8 cellular contexts compared by ENCODE assay signal in genomic region chr17:39730095-39730921, GRCh38. TPM values are rescaled to one million over a fixed set of nuclear protein-coding genes. Genes with fewer than 3 reads are reported as not detected.
DNase-seq lines count a peak whose midpoint lies in the region; ATAC-seq and TF ChIP-seq lines count a peak whose summit lies in the region.

TSS of gene MIEN1 (minus strand) at chr17:39730532. CDS start at chr17:39730495, 37 bp downstream.

- H3K36me3 ChIP-seq in DOHH2 (ENCODE audit: control insufficient read depth, low read length) (peaks cover 26% of the 10 kb centered on the region), Karpas-422 (ENCODE audit: insufficient read depth, low read length) (peaks cover 11% of the 10 kb centered on the region)

- no peaks in the 10 kb centered on the region for H4K20me1 ChIP-seq in DOHH2 (ENCODE audit: control insufficient read depth, insufficient read depth, low read depth, low read length)
- H4K20me1 ChIP-seq in Karpas-422 (ENCODE audit: insufficient read depth, low read depth, low read length), result no peaks in the 10 kb centered on the region

- H3F3A ChIP-seq in DOHH2 (ENCODE audit: control insufficient read depth, insufficient read depth), result 0 out of 2 replicates have a peak, but pooled peaks cover 2% of the 10 kb centered on the region

- H3K4me2 ChIP-seq in DOHH2 (ENCODE audit: low read length) (peak within 1 kb of the TSS; percentile 100), Karpas-422 (ENCODE audit: low read depth, low read length, poor library complexity, severe bottlenecking) (peak within 1 kb of the TSS; percentile 99)

- TF ChIP-seq CTCF in DOHH2 (IDR thresholded peaks at IDR 0.05; ENCODE audit: low read depth, low read length, poor library complexity, severe bottlenecking), result peak; percentile 76
- TF ChIP-seq CTCF in nephron (IDR thresholded peaks at IDR 0.05; ENCODE audit: unreplicated experiment in 3 of 3), result peak; percentile 88 to 97 (median 90)

- intact Hi-C loops in activated T-helper 2 cell treated with anti-CD3 and anti-CD28 coated beads, Interferon-gamma antibody, Interleukin-2, Interleukin-4, amounts not matched to agents 10 μg/mL and 5 μg/mL and 100 μg/mL, durations not matched to agents 14 hours and 24 hours and 36 hours (cut with micrococcal nuclease), result no loop called here

- H3K27ac ChIP-seq in DOHH2 (ENCODE audit: low read depth, low read length) (peak within 1 kb of the TSS; percentile 51), Karpas-422 (ENCODE audit: low read length) (peak within 1 kb of the TSS; percentile 56; the same call in 1 of the 2 replicates)

- H3K4me1 Mint-ChIP-seq in activated T-helper 2 cell treated with anti-CD3 and anti-CD28 coated beads, Interferon-gamma antibody, Interleukin-2, Interleukin-4, amounts not matched to agents 10 μg/mL and 5 μg/mL and 100 μg/mL, durations not matched to agents 14 hours and 24 hours and 36 hours (ENCODE audit: low read depth), result peaks cover 7% of the 10 kb centered on the region
- H3K4me1 Mint-ChIP-seq in nephron, result peaks cover 14% of the 10 kb centered on the region
- H3K4me1 Mint-ChIP-seq in stimulated activated naive CD8-positive, alpha-beta T cell treated with anti-CD3 and anti-CD28 coated beads, Interleukin-15, Interleukin-2, amounts not matched to agents 100 ng/mL and 50 ng/mL, for 24 hours (ENCODE audit: low read depth), result peaks cover 19% of the 10 kb centered on the region

- peak; percentile 83 for ATAC-seq in GM21786 (IDR thresholded peaks at IDR 0.05; ENCODE audit: unreplicated experiment)

- H3K4me3 Mint-ChIP-seq in activated T-helper 2 cell treated with anti-CD3 and anti-CD28 coated beads, Interferon-gamma antibody, Interleukin-2, Interleukin-4, amounts not matched to agents 10 μg/mL and 5 μg/mL and 100 μg/mL, durations not matched to agents 14 hours and 24 hours and 36 hours (ENCODE audit: low read depth), result peak within 1 kb of the TSS; percentile 84
- peak within 1 kb of the TSS; percentile 86 to 93 (median 92) for H3K4me3 Mint-ChIP-seq in nephron
- peak within 1 kb of the TSS; percentile 93 for H3K4me3 Mint-ChIP-seq in stimulated activated naive CD8-positive, alpha-beta T cell treated with anti-CD3 and anti-CD28 coated beads, Interleukin-15, Interleukin-2, amounts not matched to agents 100 ng/mL and 50 ng/mL, for 24 hours

- no peaks in the 10 kb centered on the region for H3K9me3 Mint-ChIP-seq in activated T-helper 2 cell treated with anti-CD3 and anti-CD28 coated beads, Interferon-gamma antibody, Interleukin-2, Interleukin-4, amounts not matched to agents 10 μg/mL and 5 μg/mL and 100 μg/mL, durations not matched to agents 14 hours and 24 hours and 36 hours
- no peaks in the 10 kb centered on the region for H3K9me3 Mint-ChIP-seq in nephron
- no peaks in the 10 kb centered on the region for H3K9me3 Mint-ChIP-seq in stimulated activated naive CD8-positive, alpha-beta T cell treated with anti-CD3 and anti-CD28 coated beads, Interleukin-15, Interleukin-2, amounts not matched to agents 100 ng/mL and 50 ng/mL, for 24 hours

- H3K27me3 ChIP-seq in DOHH2 (ENCODE audit: control insufficient read depth, low read length) (no peaks in the 10 kb centered on the region), Karpas-422 (ENCODE audit: low read length) (no peaks in the 10 kb centered on the region)

- peak; percentile 97 for DNase-seq in Karpas-422
- DNase-seq in RPMI8226, result peak; percentile 93
- DNase-seq in activated T-helper 2 cell treated with anti-CD3 and anti-CD28 coated beads, Interferon-gamma antibody, Interleukin-2, Interleukin-4, amounts not matched to agents 10 μg/mL and 5 μg/mL and 100 μg/mL, durations not matched to agents 14 hours and 24 hours and 36 hours (ENCODE audit: low spot score), result peak; percentile 91
- peak; percentile 73 for DNase-seq in fibroblast of peridontal ligament (ENCODE audit: extremely low read depth)

- H3K27ac Mint-ChIP-seq in activated T-helper 2 cell treated with anti-CD3 and anti-CD28 coated beads, Interferon-gamma antibody, Interleukin-2, Interleukin-4, amounts not matched to agents 10 μg/mL and 5 μg/mL and 100 μg/mL, durations not matched to agents 14 hours and 24 hours and 36 hours, result peak within 1 kb of the TSS; percentile 77
- peak within 1 kb of the TSS; percentile 59 to 83 (median 80) for H3K27ac Mint-ChIP-seq in nephron
- H3K27ac Mint-ChIP-seq in stimulated activated naive CD8-positive, alpha-beta T cell treated with anti-CD3 and anti-CD28 coated beads, Interleukin-15, Interleukin-2, amounts not matched to agents 100 ng/mL and 50 ng/mL, for 24 hours, result peak within 1 kb of the TSS; percentile 89

- H2AFZ ChIP-seq in Karpas-422 (ENCODE audit: low read length), result peak within 1 kb of the TSS; percentile 67

- H3K4me1 ChIP-seq in DOHH2 (ENCODE audit: control insufficient read depth, low read length), result peaks cover 16% of the 10 kb centered on the region
- peaks cover 12% of the 10 kb centered on the region for H3K4me1 ChIP-seq in Karpas-422 (ENCODE audit: low read length)

- peaks cover 10% of the 10 kb centered on the region for H3K36me3 Mint-ChIP-seq in activated T-helper 2 cell treated with anti-CD3 and anti-CD28 coated beads, Interferon-gamma antibody, Interleukin-2, Interleukin-4, amounts not matched to agents 10 μg/mL and 5 μg/mL and 100 μg/mL, durations not matched to agents 14 hours and 24 hours and 36 hours (ENCODE audit: low read depth)
- H3K36me3 Mint-ChIP-seq in nephron (ENCODE audit: low read depth), result peaks cover 17% of the 10 kb centered on the region
- peaks cover 6% of the 10 kb centered on the region for H3K36me3 Mint-ChIP-seq in stimulated activated naive CD8-positive, alpha-beta T cell treated with anti-CD3 and anti-CD28 coated beads, Interleukin-15, Interleukin-2, amounts not matched to agents 100 ng/mL and 50 ng/mL, for 24 hours (ENCODE audit: low read depth)

- H3K27me3 Mint-ChIP-seq in activated T-helper 2 cell treated with anti-CD3 and anti-CD28 coated beads, Interferon-gamma antibody, Interleukin-2, Interleukin-4, amounts not matched to agents 10 μg/mL and 5 μg/mL and 100 μg/mL, durations not matched to agents 14 hours and 24 hours and 36 hours (ENCODE audit: low read depth), result peaks cover 1% of the 10 kb centered on the region
- no peaks in the 10 kb centered on the region for H3K27me3 Mint-ChIP-seq in nephron (ENCODE audit: low read depth)
- no peaks in the 10 kb centered on the region for H3K27me3 Mint-ChIP-seq in stimulated activated naive CD8-positive, alpha-beta T cell treated with anti-CD3 and anti-CD28 coated beads, Interleukin-15, Interleukin-2, amounts not matched to agents 100 ng/mL and 50 ng/mL, for 24 hours

- H3K4me3 ChIP-seq in DOHH2 (ENCODE audit: low read length), result peak within 1 kb of the TSS; percentile 98
- peak within 1 kb of the TSS; percentile 95 for H3K4me3 ChIP-seq in Karpas-422 (ENCODE audit: low read length)

- peak within 1 kb of the TSS; percentile 96 for H3K9ac ChIP-seq in Karpas-422 (ENCODE audit: low read length)

- H3K9me2 ChIP-seq in DOHH2 (replicated peaks; ENCODE audit: control insufficient read depth, low read length) (no peaks in the 10 kb centered on the region), Karpas-422 (replicated peaks; ENCODE audit: insufficient read depth, low read length) (no peaks in the 10 kb centered on the region)

- H3K9me3 ChIP-seq in DOHH2 (ENCODE audit: control insufficient read depth, insufficient read depth, low read length) (no peaks in the 10 kb centered on the region), Karpas-422 (ENCODE audit: low read length) (no peaks in the 10 kb centered on the region)

- H3K79me2 ChIP-seq in DOHH2 (ENCODE audit: control insufficient read depth, low read length), result peaks cover 14% of the 10 kb centered on the region
- H3K79me2 ChIP-seq in Karpas-422 (ENCODE audit: low read length), result peaks cover 16% of the 10 kb centered on the region

RNA-seq across cellular contexts. Expression of gene MIEN1, which starts in this region (rescaled TPM):
- total RNA-seq in Karpas-422 (2014; rRNA removed; shearing (Covaris generic); ENCODE audit: low replicate concordance), result 77.8 and 78.6 TPM in 2 replicates
- total RNA-seq in activated T-helper 2 cell treated with anti-CD3 and anti-CD28 coated beads, Interferon-gamma antibody, Interleukin-2, Interleukin-4, amounts not matched to agents 10 μg/mL and 5 μg/mL and 100 μg/mL, durations not matched to agents 14 hours and 24 hours and 36 hours, result 36.2 and 38.8 TPM in 2 replicates

Comparison
In these comparisons a context has a peak if more than half of its experiments do, and no peak if none do; other contexts are left out.
1. Peak in every context shown above with its lines: DNase-seq, ATAC-seq, H3K4me3 ChIP-seq and H3K27ac ChIP-seq.